Comparison of ENCODE assay signal across 8 cellular contexts in genomic region chr19:47158879-47159509, GRCh38. TPM values are rescaled to one million over a fixed set of nuclear protein-coding genes. Genes with fewer than 3 reads are reported as not detected.
DNase-seq lines count a peak whose midpoint lies in the region; ATAC-seq and TF ChIP-seq lines count a peak whose summit lies in the region.

No MANE protein-coding gene starts in this region.

- peaks cover 27% of the 10 kb centered on the region for H3K4me1 ChIP-seq in IMR-90 (ENCODE audit: control insufficient read depth, insufficient read depth, low read length)
- H3K4me1 ChIP-seq in iPS-20b (ENCODE audit: insufficient read depth, low read length) = peaks cover 26% of the 10 kb centered on the region

- no peak for TF ChIP-seq CTCF in IMR-90 (conservative IDR thresholded peaks at IDR 0.05; ENCODE audit: low read depth, low read length)

- H3K23ac ChIP-seq in IMR-90 (ENCODE audit: low read depth, low read length) = no peak overlapping the region

- no peak overlapping the region for H4K91ac ChIP-seq in IMR-90 (ENCODE audit: insufficient read depth, low read depth, low read length)

- no peak overlapping the region for H3K4ac ChIP-seq in IMR-90 (ENCODE audit: low read depth, low read length)

- H3K9ac ChIP-seq in IMR-90 (ENCODE audit: low read depth, low read length) (no peak overlapping the region), iPS-20b (ENCODE audit: low read depth, low read length) (peak overlapping the region; percentile 59; the same call in 1 of the 2 replicates)

- no peak overlapping the region for H2AK9ac ChIP-seq in IMR-90 (replicated peaks; ENCODE audit: low read depth, low read length, poor library complexity)

- H3K4me1 Mint-ChIP-seq in activated T-helper 1 cell treated with anti-CD3 and anti-CD28 coated beads, Interleukin-12 subunit alpha, Interleukin-12 subunit beta, Interleukin-2, Interleukin-4 antibody, amounts not matched to agents 30 ng/mL and 10 ng/mL and 1 ng/mL, durations not matched to agents 14 hours and 24 hours and 36 hours (ENCODE audit: low read depth) = peaks cover 51% of the 10 kb centered on the region

- H2BK20ac ChIP-seq in IMR-90 (ENCODE audit: low read depth, low read length) = no peak overlapping the region

- POLR2A ChIA-PET in IMR-90 (lab: Charles Lee; ENCODE audit: unreplicated experiment) = no interaction called here

- H3K36me3 Mint-ChIP-seq in activated T-helper 1 cell treated with anti-CD3 and anti-CD28 coated beads, Interleukin-12 subunit alpha, Interleukin-12 subunit beta, Interleukin-2, Interleukin-4 antibody, amounts not matched to agents 30 ng/mL and 10 ng/mL and 1 ng/mL, durations not matched to agents 14 hours and 24 hours and 36 hours (ENCODE audit: low read depth) = peaks cover 39% of the 10 kb centered on the region

- DNase-seq in IMR-90 (peak; percentile 15), SK-N-DZ (ENCODE audit: low spot score) (no peak), NCI-H187 (lab: John Stamatoyannopoulos, UW) (no peak)
- peak; percentile 29 for DNase-seq in activated T-helper 1 cell treated with anti-CD3 and anti-CD28 coated beads, Interleukin-12 subunit alpha, Interleukin-12 subunit beta, Interleukin-2, Interleukin-4 antibody, amounts not matched to agents 30 ng/mL and 10 ng/mL and 1 ng/mL, durations not matched to agents 14 hours and 24 hours and 36 hours (ENCODE audit: low spot score)
- DNase-seq in stimulated activated CD8-positive, alpha-beta memory T cell treated with anti-CD3 and anti-CD28 coated beads, Interleukin-4, amount 100 ng/mL, for 48 hours = peak; percentile 49
- DNase-seq in NK-92 treated with Interleukin-12 subunit alpha and Interleukin-12 subunit beta, amount 100 ng/mL, for 24 hours (lab: John Stamatoyannopoulos, UW) = no peak

- intact Hi-C loops in IMR-90 (cut with micrococcal nuclease) = no loop called here
- intact Hi-C loops in activated T-helper 1 cell treated with anti-CD3 and anti-CD28 coated beads, Interleukin-12 subunit alpha, Interleukin-12 subunit beta, Interleukin-2, Interleukin-4 antibody, amounts not matched to agents 30 ng/mL and 10 ng/mL and 1 ng/mL, durations not matched to agents 14 hours and 24 hours and 36 hours (cut with micrococcal nuclease) = loop anchor here (1.0 kb wide), 4 partner anchors 17 to 68 kb away; no protein-coding TSS in a partner anchor

- 92% methylated on average over 2 of the region's 7 CpGs; no CpG with 5 or more reads in 1 of the 2 experiments for WGBS in IMR-90 (ENCODE audit: extremely low coverage in 2 of 2, insufficient read length in 1 of 2), 2 experiments

- H3K4me3 Mint-ChIP-seq in activated T-helper 1 cell treated with anti-CD3 and anti-CD28 coated beads, Interleukin-12 subunit alpha, Interleukin-12 subunit beta, Interleukin-2, Interleukin-4 antibody, amounts not matched to agents 30 ng/mL and 10 ng/mL and 1 ng/mL, durations not matched to agents 14 hours and 24 hours and 36 hours = peak overlapping the region; percentile 81

- no peak for TF ChIP-seq RAD21 in IMR-90 (IDR thresholded peaks at IDR 0.05; ENCODE audit: low read length)

- H4K8ac ChIP-seq in IMR-90 (ENCODE audit: low read depth in 2 of 2, low read length in 2 of 2) = peak overlapping the region in 1 of 2 experiments; percentile 89; a peak in 2 of 4 replicates

- in situ Hi-C loops in IMR-90 (cut with MboI; ENCODE audit: low sequenced_read_pairs) = no loop called here

- CTCF ChIA-PET in IMR-90 (lab: Yijun Ruan, JAX) = interaction anchor here (2.5 kb wide), 1 partner anchor 86 kb away, joined by 15 read pairs; no protein-coding TSS in a partner anchor

- no peak overlapping the region for H2BK120ac ChIP-seq in IMR-90 (ENCODE audit: low read depth, low read length)

- H3K9me3 Mint-ChIP-seq in activated T-helper 1 cell treated with anti-CD3 and anti-CD28 coated beads, Interleukin-12 subunit alpha, Interleukin-12 subunit beta, Interleukin-2, Interleukin-4 antibody, amounts not matched to agents 30 ng/mL and 10 ng/mL and 1 ng/mL, durations not matched to agents 14 hours and 24 hours and 36 hours = no peaks in the 10 kb centered on the region

- H2AK5ac ChIP-seq in IMR-90 (ENCODE audit: low read depth, low read length) = peak overlapping the region; percentile 72; the same call in 1 of the 2 replicates

- H3K14ac ChIP-seq in IMR-90 (replicated peaks; ENCODE audit: low read depth, low read length) = 0 out of 2 replicates have a peak overlapping the region, but pooled peaks have one; percentile 57

- peaks cover 29 to 80% of the 10 kb centered on the region in 2 experiments for H3K79me1 ChIP-seq in IMR-90 (ENCODE audit: low read depth in 1 of 2, low read length in 2 of 2)

- peaks cover 28% of the 10 kb centered on the region for H3K36me3 ChIP-seq in IMR-90 (ENCODE audit: control insufficient read depth, insufficient read depth, low read length)
- H3K36me3 ChIP-seq in iPS-20b (ENCODE audit: insufficient read depth, low read depth, low read length) = peaks cover 86% of the 10 kb centered on the region

- ATAC-seq in IMR-90 (ENCODE audit: low read depth) = no peak
- no peak for ATAC-seq in HG02571 (IDR thresholded peaks at IDR 0.05; ENCODE audit: unreplicated experiment)

- TF ChIP-seq POLR2A in IMR-90 (IDR thresholded peaks at IDR 0.05; ENCODE audit: low read depth, low read length) = no peak

- no peaks in the 10 kb centered on the region for H3K27me3 Mint-ChIP-seq in activated T-helper 1 cell treated with anti-CD3 and anti-CD28 coated beads, Interleukin-12 subunit alpha, Interleukin-12 subunit beta, Interleukin-2, Interleukin-4 antibody, amounts not matched to agents 30 ng/mL and 10 ng/mL and 1 ng/mL, durations not matched to agents 14 hours and 24 hours and 36 hours (ENCODE audit: insufficient read depth)

- H3K56ac ChIP-seq in IMR-90 (ENCODE audit: extremely low read depth, insufficient read depth, low read length) = no peak overlapping the region

- H3K4me2 ChIP-seq in IMR-90 (ENCODE audit: low read depth, low read length) = no peak overlapping the region

- H3K18ac ChIP-seq in IMR-90 (ENCODE audit: low read depth, low read length) = peak overlapping the region; percentile 93; the same call in 1 of the 2 replicates

- BruUV-seq in IMR-90 (replicated peaks; lab: Mats Ljungman, UMichigan) = no TSS peak

- no peak overlapping the region for H3K27ac ChIP-seq in IMR-90 (ENCODE audit: insufficient read depth, low read length)
- peak overlapping the region; percentile 19 for H3K27ac ChIP-seq in iPS-20b (ENCODE audit: low read length)

- peaks cover 12% of the 10 kb centered on the region for H3K9me1 ChIP-seq in IMR-90 (ENCODE audit: insufficient read depth, low read length)

- H3K27ac Mint-ChIP-seq in activated T-helper 1 cell treated with anti-CD3 and anti-CD28 coated beads, Interleukin-12 subunit alpha, Interleukin-12 subunit beta, Interleukin-2, Interleukin-4 antibody, amounts not matched to agents 30 ng/mL and 10 ng/mL and 1 ng/mL, durations not matched to agents 14 hours and 24 hours and 36 hours = peak overlapping the region; percentile 87

- H2AFZ ChIP-seq in IMR-90 (replicated peaks; ENCODE audit: low read length, poor library complexity) = no peak overlapping the region

- H3K4me3 ChIP-seq in IMR-90 (ENCODE audit: insufficient read depth, low read depth, low read length) (no peak overlapping the region), iPS-20b (ENCODE audit: low read length) (no peak overlapping the region)

- peak overlapping the region; percentile 75; the same call in 1 of the 2 replicates for H4K5ac ChIP-seq in IMR-90 (ENCODE audit: low read depth, low read length)

- H3K9me3 ChIP-seq in IMR-90 (ENCODE audit: control insufficient read depth, insufficient read depth, low read length) (no peaks in the 10 kb centered on the region), iPS-20b (ENCODE audit: insufficient read depth, low read depth, low read length) (no peaks in the 10 kb centered on the region)

- peak overlapping the region; percentile 37; the same call in 1 of the 3 replicates for H2BK15ac ChIP-seq in IMR-90 (ENCODE audit: low read depth, low read length)

- dilution Hi-C loops in IMR-90 (cut with HindIII; ENCODE audit: low sequenced_read_pairs, unreplicated experiment) = no loop called here

- H4K20me1 ChIP-seq in IMR-90 (ENCODE audit: insufficient read depth, low read length) = peaks cover 15% of the 10 kb centered on the region; the same call in 1 of the 2 replicates

- no peaks in the 10 kb centered on the region for H3K27me3 ChIP-seq in IMR-90 (ENCODE audit: control insufficient read depth, insufficient read depth, low read length)
- H3K27me3 ChIP-seq in iPS-20b (ENCODE audit: insufficient read depth, low read length) = no peaks in the 10 kb centered on the region

- H2BK5ac ChIP-seq in IMR-90 (ENCODE audit: low read depth, low read length, poor library complexity, severe bottlenecking) = peak overlapping the region; percentile 92

TF ChIP-seq in IMR-90, 13 proteins besides CTCF, POLR2A, EP300 and RAD21 (continues in another document):
- TF ChIP-seq ELK1 (IDR thresholded peaks at IDR 0.05; ENCODE audit: borderline replicate concordance, low read depth, low read length) = no peak

RNA-seq across cellular contexts. Expression of gene SAE1, which starts 28.4 kb away (rescaled TPM):
- total RNA-seq in IMR-90 (2012; rRNA removed) = 184 and 192 TPM in 2 replicates
- 137 and 165 TPM in 2 replicates for polyA plus RNA-seq in IMR-90 (2012; rRNA removed)
- 96.8 and 106 TPM in 2 replicates for polyA plus RNA-seq in IMR-90 (2012; cell fraction: cytosol; rRNA removed)
- polyA plus RNA-seq in IMR-90 (2012; cell fraction: nucleus; rRNA removed; ENCODE audit: low replicate concordance) = 45.0 and 63.3 TPM in 2 replicates
- total RNA-seq in activated T-helper 1 cell treated with anti-CD3 and anti-CD28 coated beads, Interleukin-12 subunit alpha, Interleukin-12 subunit beta, Interleukin-2, Interleukin-4 antibody, amounts not matched to agents 30 ng/mL and 10 ng/mL and 1 ng/mL, durations not matched to agents 14 hours and 24 hours and 36 hours = 141 and 142 TPM in 2 replicates
- 168 and 204 TPM in 2 replicates for polyA plus RNA-seq in SK-N-DZ (2014; cell fraction: cytosol; rRNA removed)
- polyA plus RNA-seq in SK-N-DZ (2014; cell fraction: nucleus; rRNA removed) = 60.9 and 65.5 TPM in 2 replicates

RNA-seq across cellular contexts. Expression of gene ZC3H4, which starts 45.4 kb away (rescaled TPM):
- total RNA-seq in IMR-90 (2012; rRNA removed) = 3.9 and 5.3 TPM in 2 replicates
- polyA plus RNA-seq in IMR-90 (2012; rRNA removed) = 8.9 and 9.3 TPM in 2 replicates
- 5.1 and 5.9 TPM in 2 replicates for polyA plus RNA-seq in IMR-90 (2012; cell fraction: cytosol; rRNA removed)
- polyA plus RNA-seq in IMR-90 (2012; cell fraction: nucleus; rRNA removed; ENCODE audit: low replicate concordance) = 8.7 and 14.9 TPM in 2 replicates
- 111 and 114 TPM in 2 replicates for total RNA-seq in activated T-helper 1 cell treated with anti-CD3 and anti-CD28 coated beads, Interleukin-12 subunit alpha, Interleukin-12 subunit beta, Interleukin-2, Interleukin-4 antibody, amounts not matched to agents 30 ng/mL and 10 ng/mL and 1 ng/mL, durations not matched to agents 14 hours and 24 hours and 36 hours
- polyA plus RNA-seq in SK-N-DZ (2014; cell fraction: cytosol; rRNA removed) = 6.1 and 9.0 TPM in 2 replicates
- polyA plus RNA-seq in SK-N-DZ (2014; cell fraction: nucleus; rRNA removed) = 6.8 and 11.8 TPM in 2 replicates

Comparison
In these comparisons a context has a peak if more than half of its experiments do, and no peak if none do; other contexts are left out.
1. DNase-seq: peak in IMR-90 (single experiment), activated T-helper 1 cell treated with anti-CD3 and anti-CD28 coated beads, Interleukin-12 subunit alpha, Interleukin-12 subunit beta, Interleukin-2, Interleukin-4 antibody, amounts not matched to agents 30 ng/mL and 10 ng/mL and 1 ng/mL, durations not matched to agents 14 hours and 24 hours and 36 hours (single experiment) and stimulated activated CD8-positive, alpha-beta memory T cell treated with anti-CD3 and anti-CD28 coated beads, Interleukin-4, amount 100 ng/mL, for 48 hours (single experiment); none in SK-N-DZ (single experiment), NCI-H187 (0 of 2) and NK-92 treated with Interleukin-12 subunit alpha and Interleukin-12 subunit beta, amount 100 ng/mL, for 24 hours (single experiment).
2. RNA of gene ZC3H4, which starts 45.4 kb away (total RNA-seq): 111 to 114 TPM in activated T-helper 1 cell treated with anti-CD3 and anti-CD28 coated beads, Interleukin-12 subunit alpha, Interleukin-12 subunit beta, Interleukin-2, Interleukin-4 antibody, amounts not matched to agents 30 ng/mL and 10 ng/mL and 1 ng/mL, durations not matched to agents 14 hours and 24 hours and 36 hours; 3.9 to 5.3 TPM in IMR-90; every median in the first group is over 10 times any median in the second.